Comparison of ENCODE assay signal across 1 cellular context in genomic region chr7:6575246-6576023, GRCh38.
TF ChIP-seq lines count a peak whose summit lies in the region.

No MANE protein-coding gene starts in this region.

TF ChIP-seq in K562, 482 proteins besides CTCF, POLR2A, EP300 and RAD21:
- TF ChIP-seq NCOA4 (IDR thresholded peaks at IDR 0.05; ENCODE audit: partially characterized antibody): no peak
- no peak for TF ChIP-seq ZKSCAN8 (CRISPR knock-in tag; IDR thresholded peaks at IDR 0.05)
- TF ChIP-seq HBP1 (CRISPR knock-in tag; IDR thresholded peaks at IDR 0.05): no peak
- TF ChIP-seq MYC (IDR thresholded peaks at IDR 0.05; ENCODE audit: low read depth, low read length): no peak
- no peak for TF ChIP-seq MYC (CRISPR knock-in tag; IDR thresholded peaks at IDR 0.05; ENCODE audit: borderline replicate concordance, low read depth)
- TF ChIP-seq ZNF586 (CRISPR knock-in tag; conservative IDR thresholded peaks at IDR 0.05): no peak
